ENCODE assay signal across 8 cellular contexts in genomic region chrX:11759172-11759460, GRCh38. TPM values are rescaled to one million over a fixed set of nuclear protein-coding genes. Genes with fewer than 3 reads are reported as not detected.
DNase-seq lines count a peak whose midpoint lies in the region; ATAC-seq and TF ChIP-seq lines count a peak whose summit lies in the region.

No MANE protein-coding gene starts in this region.

- peaks cover 0 to 2% (median 0%) of the 10 kb centered on the region in 11 donors for H3K9me3 Mint-ChIP-seq in naive thymus-derived CD4-positive, alpha-beta T cell

- H3K9me3 ChIP-seq in naive thymus-derived CD4-positive, alpha-beta T cell (ENCODE audit: control insufficient read depth in 2 of 3, low read length in 3 of 3), result no peaks in the 10 kb centered on the region

- H3K36me3 Mint-ChIP-seq in naive thymus-derived CD4-positive, alpha-beta T cell, result peaks cover 4 to 35% (median 29%) of the 10 kb centered on the region in 5 donors

- H3K4me1 ChIP-seq in naive thymus-derived CD4-positive, alpha-beta T cell (ENCODE audit: control insufficient read depth in 2 of 2, insufficient read depth in 2 of 2, low read length in 2 of 2), result peaks cover 10 to 15% of the 10 kb centered on the region in 2 donors

- ATAC-seq in naive thymus-derived CD4-positive, alpha-beta T cell, result no peak

- DNase-seq in AG04449 (ENCODE audit: low read depth, low spot score), result no peak
- DNase-seq in Jurkat, Clone E6-1 (ENCODE audit: low read depth, low spot score), result no peak
- DNase-seq in naive thymus-derived CD4-positive, alpha-beta T cell, result no peak
- no peak for DNase-seq in COR-L47 (lab: John Stamatoyannopoulos, UW)
- DNase-seq in HuH-7 (ENCODE audit: low spot score), result no peak
- no peak for DNase-seq in Ammon's horn (ENCODE audit: low spot score)
- DNase-seq in RPMI8226, result no peak

- peaks cover 5 to 53% (median 36%) of the 10 kb centered on the region in 7 donors for H3K4me1 Mint-ChIP-seq in naive thymus-derived CD4-positive, alpha-beta T cell

- peak overlapping the region; percentile 95 to 100 (median 99) for H3K27ac Mint-ChIP-seq in naive thymus-derived CD4-positive, alpha-beta T cell

- peaks cover 7 to 17% (median 11%) of the 10 kb centered on the region in 3 experiments for H3K36me3 ChIP-seq in naive thymus-derived CD4-positive, alpha-beta T cell (ENCODE audit: control insufficient read depth in 2 of 3, insufficient read depth in 3 of 3, low read length in 3 of 3)

- no peak for TF ChIP-seq CTCF in AG04449 (IDR thresholded peaks at IDR 0.05; ENCODE audit: insufficient read depth, low read length, missing control alignments)

- no peaks in the 10 kb centered on the region for H3K27me3 ChIP-seq in naive thymus-derived CD4-positive, alpha-beta T cell (ENCODE audit: control insufficient read depth in 2 of 2, insufficient read depth in 2 of 2, low read length in 2 of 2)

- CTCF ChIA-PET in AG04449 (lab: Yijun Ruan, JAX), result interaction anchor here (0.6 to 1.6 kb wide), 9 partner anchors 8 to 281 kb away, joined by 3 to 5 read pairs (median 3); no protein-coding TSS in a partner anchor
- CTCF ChIA-PET in naive thymus-derived CD4-positive, alpha-beta T cell (lab: Charles Lee), result interaction anchor here (0.7 to 2.7 kb wide), 2 partner anchors 10 to 1677 kb away, joined by 3 to 22 read pairs; no protein-coding TSS in a partner anchor

- H3K4me3 Mint-ChIP-seq in naive thymus-derived CD4-positive, alpha-beta T cell, result peak overlapping the region; percentile 88 to 100 (median 97)

- POLR2A ChIA-PET in AG04449 (lab: Yijun Ruan, JAX), result no interaction called here
- POLR2A ChIA-PET in naive thymus-derived CD4-positive, alpha-beta T cell (lab: Charles Lee), result interaction anchor here (0.7 to 3.3 kb wide), 2 partner anchors 10 to 66 kb away, joined by 4 to 40 read pairs; no protein-coding TSS in a partner anchor

- peak overlapping the region; percentile 83 for H3K27ac ChIP-seq in cingulate gyrus (ENCODE audit: low read depth, low read length)
- H3K27ac ChIP-seq in naive thymus-derived CD4-positive, alpha-beta T cell (ENCODE audit: low read depth, low read length), result peak overlapping the region; percentile 93

- peak overlapping the region; percentile 78 for H3K4me3 ChIP-seq in AG04449 (ENCODE audit: low read depth, low read length)
- H3K4me3 ChIP-seq in Jurkat, Clone E6-1 (ENCODE audit: low read length), result peak overlapping the region; percentile 80
- H3K4me3 ChIP-seq in naive thymus-derived CD4-positive, alpha-beta T cell (ENCODE audit: low read length), result peak overlapping the region; percentile 95

- intact Hi-C loops in naive thymus-derived CD4-positive, alpha-beta T cell (cut with micrococcal nuclease), result loop anchor here (1.0 to 10.0 kb wide), 7 partner anchors 28 to 1894 kb away; partner anchors contain the start of genes HCCS (in 1 of the 2), PRPS2 (in 1 of the 2) and TCEANC (in 1 of the 2)

- peaks cover 0 to 20% (median 0%) of the 10 kb centered on the region in 5 donors for H3K27me3 Mint-ChIP-seq in naive thymus-derived CD4-positive, alpha-beta T cell

RNA-seq across cellular contexts. Expression of gene MSL3, which starts 1.1 kb away (rescaled TPM):
- 43.0 TPM for polyA plus RNA-seq in Jurkat, Clone E6-1 (2012; ENCODE audit: insufficient read depth, insufficient read length)
- total RNA-seq in naive thymus-derived CD4-positive, alpha-beta T cell, result 100 to 1,000 TPM in 4 of 5 experiments, 10 to 100 TPM in 1; 66.3 to 164 (median 141) TPM
- polyA plus RNA-seq in naive thymus-derived CD4-positive, alpha-beta T cell, result 100 to 1,000 TPM in 1 of 2 donors, 10 to 100 TPM in 1; 76.2 to 118 TPM
